ENCODE assay signal across 8 cellular contexts in the genomic region with DNA sequence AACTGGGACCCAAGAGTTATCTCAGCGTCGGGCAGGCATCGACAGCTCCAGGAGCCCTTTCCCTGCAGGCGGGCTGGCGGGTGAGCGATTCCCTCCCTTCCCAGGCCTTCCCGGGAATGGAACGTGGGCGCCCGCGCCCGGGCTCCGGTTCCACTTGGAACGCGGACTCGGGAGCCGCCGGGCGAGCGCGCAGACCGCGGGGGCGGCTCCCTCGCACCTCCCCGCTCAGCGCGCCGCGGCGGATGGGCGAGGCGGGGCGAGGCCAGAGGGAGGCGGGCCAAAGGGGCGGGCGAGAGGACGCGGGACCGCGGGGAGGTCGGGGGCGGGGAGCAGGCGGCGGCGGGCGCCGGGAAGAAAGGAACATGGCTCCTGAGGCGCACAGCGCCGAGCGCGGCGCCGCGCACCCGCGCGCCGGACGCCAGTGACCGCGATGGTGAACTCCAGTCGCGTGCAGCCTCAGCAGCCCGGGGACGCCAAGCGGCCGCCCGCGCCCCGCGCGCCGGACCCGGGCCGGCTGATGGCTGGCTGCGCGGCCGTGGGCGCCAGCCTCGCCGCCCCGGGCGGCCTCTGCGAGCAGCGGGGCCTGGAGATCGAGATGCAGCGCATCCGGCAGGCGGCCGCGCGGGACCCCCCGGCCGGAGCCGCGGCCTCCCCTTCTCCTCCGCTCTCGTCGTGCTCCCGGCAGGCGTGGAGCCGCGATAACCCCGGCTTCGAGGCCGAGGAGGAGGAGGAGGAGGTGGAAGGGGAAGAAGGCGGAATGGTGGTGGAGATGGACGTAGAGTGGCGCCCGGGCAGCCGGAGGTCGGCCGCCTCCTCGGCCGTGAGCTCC. TPM values are rescaled to one million over a fixed set of nuclear protein-coding genes. Genes with fewer than 3 reads are reported as not detected.
DNase-seq lines count a peak whose midpoint lies in the region; ATAC-seq and TF ChIP-seq lines count a peak whose summit lies in the region.

TSS of gene PKD2 (plus strand) at position 332 of the 829 bp plus-strand sequence. CDS start at position 431, 99 bp downstream.

- peak; percentile 31 to 83 (median 54) for DNase-seq in CD4-positive, alpha-beta T cell
- DNase-seq in activated T-cell treated with anti-CD3 and anti-CD28 coated beads for 48 hours (ENCODE audit: low read depth) (peak; percentile 83), erythroblast (lab: John Stamatoyannopoulos, UW) (peak; percentile 82 to 90)
- peak; percentile 41 to 67 for DNase-seq in stimulated activated CD8-positive, alpha-beta memory T cell treated with anti-CD3 and anti-CD28 coated beads, Interleukin-7, amount 100 ng/mL, for 1 hour (ENCODE audit: low read depth in 2 of 2)

- H3K4me3 Mint-ChIP-seq in CD4-positive, alpha-beta T cell = peak within 1 kb of the TSS; percentile 97

- H3K9me3 ChIP-seq in CD4-positive, alpha-beta T cell (ENCODE audit: control insufficient read depth, low read length) = no peaks in the 10 kb centered on the region
- H3K9me3 ChIP-seq in OCI-LY3 (ENCODE audit: insufficient read depth, low read length) (no peaks in the 10 kb centered on the region), mucosa of stomach (ENCODE audit: control insufficient read depth, low read length) (no peaks in the 10 kb centered on the region)

- H3K9ac ChIP-seq in OCI-LY3 (ENCODE audit: low read length) (peak within 1 kb of the TSS; percentile 85), mucosa of stomach (ENCODE audit: low read length) (peak within 1 kb of the TSS; percentile 63)

- no peak within 1 kb of the TSS for H3K27ac Mint-ChIP-seq in CD4-positive, alpha-beta T cell

- H3K4me1 ChIP-seq in OCI-LY3 (ENCODE audit: low read length) (peaks cover 31% of the 10 kb centered on the region), mucosa of stomach (ENCODE audit: control insufficient read depth, insufficient read depth, low read length) (peaks cover 5% of the 10 kb centered on the region)

- peaks cover 9% of the 10 kb centered on the region for H3K36me3 Mint-ChIP-seq in CD4-positive, alpha-beta T cell (ENCODE audit: low read depth)

- peaks cover 28% of the 10 kb centered on the region for H3K4me1 Mint-ChIP-seq in CD4-positive, alpha-beta T cell (ENCODE audit: low read depth)

- no peaks in the 10 kb centered on the region for H3K27me3 Mint-ChIP-seq in CD4-positive, alpha-beta T cell

- no peak for TF ChIP-seq CTCF in CD4-positive, alpha-beta T cell (IDR thresholded peaks at IDR 0.05)
- no peak for TF ChIP-seq CTCF in OCI-LY3 (IDR thresholded peaks at IDR 0.05; ENCODE audit: low read depth, low read length)

- H3K27me3 ChIP-seq in CD4-positive, alpha-beta T cell (ENCODE audit: control insufficient read depth, insufficient read depth, low read length) = no peaks in the 10 kb centered on the region
- no peaks in the 10 kb centered on the region for H3K27me3 ChIP-seq in OCI-LY3 (ENCODE audit: low read depth, low read length)
- H3K27me3 ChIP-seq in mucosa of stomach (ENCODE audit: control insufficient read depth, insufficient read depth, low read length) = no peaks in the 10 kb centered on the region

- H3K36me3 ChIP-seq in OCI-LY3 (replicated peaks; ENCODE audit: low read depth, low read length) (no peaks in the 10 kb centered on the region), mucosa of stomach (ENCODE audit: control insufficient read depth, insufficient read depth, low read length) (no peaks in the 10 kb centered on the region)

- H4K20me1 ChIP-seq in OCI-LY3 (ENCODE audit: insufficient read depth, low read length) = peaks cover 13% of the 10 kb centered on the region; the same call in 1 of the 2 replicates

- intact Hi-C loops in CD4-positive, alpha-beta T cell (cut with DNase I, micrococcal nuclease) = loop anchor here in 1 of 2 experiments (10.0 kb wide), 1 partner anchor 1107 kb away; the partner anchor contains the start of gene TIGD2

- no peak within 1 kb of the TSS for H3K27ac ChIP-seq in CD4-positive, alpha-beta T cell (ENCODE audit: low read depth, low read length)
- H3K27ac ChIP-seq in OCI-LY3 (ENCODE audit: low read length) = peak within 1 kb of the TSS; percentile 9; the same call in 1 of the 2 replicates

- H3K4me3 ChIP-seq in OCI-LY3 (ENCODE audit: low read length) (peak within 1 kb of the TSS; percentile 83), mucosa of stomach (ENCODE audit: low read length) (no peak within 1 kb of the TSS)

- POLR2A ChIA-PET in CD4-positive, alpha-beta T cell (lab: Charles Lee) = no interaction called here

- H2AFZ ChIP-seq in OCI-LY3 (ENCODE audit: low read depth, low read length) = peak within 1 kb of the TSS; percentile 25; the same call in 1 of the 2 replicates

- H3K9me3 Mint-ChIP-seq in CD4-positive, alpha-beta T cell = no peaks in the 10 kb centered on the region

- peaks cover 38% of the 10 kb centered on the region for H3K79me2 ChIP-seq in OCI-LY3 (ENCODE audit: low read length)

- ATAC-seq in CD4-positive, alpha-beta T cell (ENCODE audit: poor library complexity) = peak; percentile 89
- ATAC-seq in GM19324 (IDR thresholded peaks at IDR 0.05; ENCODE audit: low FRiP score, unreplicated experiment) (peak; percentile 93), HG03457 (IDR thresholded peaks at IDR 0.05; ENCODE audit: unreplicated experiment) (peak; percentile 86)

- H3K4me2 ChIP-seq in OCI-LY3 (ENCODE audit: low read length) = peak within 1 kb of the TSS; percentile 96

- CTCF ChIA-PET in CD4-positive, alpha-beta T cell (lab: Charles Lee) = no interaction called here

- TF ChIP-seq POLR2A in erythroblast (IDR thresholded peaks at IDR 0.05; ENCODE audit: low read length) = peak; percentile 62

RNA-seq across cellular contexts. Expression of gene PKD2, which starts in this region (rescaled TPM):
- total RNA-seq in CD4-positive, alpha-beta T cell = 1 to 10 TPM; 4.1 to 4.3 TPM
